In genomic region chr6:109079981-109080380, GRCh38 we compare ENCODE assay signal across 14 cellular contexts. TPM values are rescaled to one million over a fixed set of nuclear protein-coding genes. Genes with fewer than 3 reads are reported as not detected.
DNase-seq lines count a peak whose midpoint lies in the region; ATAC-seq and TF ChIP-seq lines count a peak whose summit lies in the region.
"Had no signal": no experiment of that assay in that cellular context is flagged by ENCODE, and none has a peak within 500 bp of the region (broad histone marks: within the 10 kb centered on the region; RNA-seq: fewer than 3 reads in every experiment).

No MANE protein-coding gene starts in this region.

- no TSS peak for BruUV-seq in A673 (replicated peaks; lab: Mats Ljungman, UMichigan)

- H3K4me1 Mint-ChIP-seq in natural killer cell (peaks cover 5 to 10% of the 10 kb centered on the region in 2 donors), T-helper 17 cell (peaks cover 9% of the 10 kb centered on the region)

- no peak overlapping the region for H3K4me3 Mint-ChIP-seq in natural killer cell
- H3K4me3 Mint-ChIP-seq in T-helper 17 cell: no peak overlapping the region
- H3K4me3 Mint-ChIP-seq: activated naive CD8-positive, alpha-beta T cell treated with anti-CD3 and anti-CD28 coated beads for 36 hours had no signal

- H3K36me3 Mint-ChIP-seq in natural killer cell: no peaks in the 10 kb centered on the region
- no peaks in the 10 kb centered on the region for H3K36me3 Mint-ChIP-seq in T-helper 17 cell (ENCODE audit: low read depth)

- TF ChIP-seq CTCF in NB4 (IDR thresholded peaks at IDR 0.05; ENCODE audit: low read depth, low read length) (no peak), A673 (conservative IDR thresholded peaks at IDR 0.05; ENCODE audit: low read depth, low read length) (no peak), natural killer cell (IDR thresholded peaks at IDR 0.05) (no peak)

- intact Hi-C loops in A673 (cut with micrococcal nuclease; ENCODE audit: unreplicated experiment): loop anchor here (10.0 kb wide), 1 partner anchor 965 kb away; no protein-coding TSS in a partner anchor
- intact Hi-C loops in natural killer cell (cut with micrococcal nuclease): no loop called here

- POLR2A ChIA-PET in A673 (lab: Charles Lee; ENCODE audit: low non-redundant PET): no interaction called here

- DNase-seq in NB4 (ENCODE audit: low read depth) (peak; percentile 56), caudate nucleus (lab: John Stamatoyannopoulos, UW) (peak in 32 of 61 donors; percentile 3 to 92 (median 34)), A673 (ENCODE audit: low spot score) (no peak), natural killer cell (no peak), SJCRH30 (no peak), T-helper 17 cell (no peak)
- DNase-seq: activated CD8-positive, alpha-beta memory T cell treated with anti-CD3 and anti-CD28 coated beads, Interleukin-2, amount 50 U/mL, for 4 hours; activated naive CD8-positive, alpha-beta T cell treated with anti-CD3 and anti-CD28 coated beads for 36 hours; DMS153; NCI-H1105; NCI-H524 treated with DMSO at 0.1 percent for 48 hours; stimulated activated CD4-positive, alpha-beta T cell treated with anti-CD3 and anti-CD28 coated beads, Interleukin-2, amount 100 ng/mL, for 24 hours had no signal

- H3K36me3 ChIP-seq in skeletal muscle tissue (ENCODE audit: control insufficient read depth in 3 of 3, insufficient read depth in 3 of 3, low read length in 3 of 3): peaks cover 0 to 3% (median 1%) of the 10 kb centered on the region in 3 donors
- no peaks in the 10 kb centered on the region for H3K36me3 ChIP-seq in A673 (ENCODE audit: insufficient read depth, low read length, poor library complexity, severe bottlenecking)
- peaks cover 5% of the 10 kb centered on the region; the same call in 1 of the 2 replicates for H3K36me3 ChIP-seq in SJCRH30

- H3K27me3 Mint-ChIP-seq in natural killer cell (ENCODE audit: low read depth in 2 of 2) (no peaks in the 10 kb centered on the region), T-helper 17 cell (no peaks in the 10 kb centered on the region)
- H3K27me3 Mint-ChIP-seq: activated naive CD8-positive, alpha-beta T cell treated with anti-CD3 and anti-CD28 coated beads for 36 hours had no signal

- ATAC-seq in natural killer cell: no peak
- ATAC-seq in T-helper 17 cell: no peak

- H3K27ac Mint-ChIP-seq in natural killer cell (no peak overlapping the region), T-helper 17 cell (no peak overlapping the region)
- H3K27ac Mint-ChIP-seq: activated naive CD8-positive, alpha-beta T cell treated with anti-CD3 and anti-CD28 coated beads for 36 hours had no signal

- H3K9me3 Mint-ChIP-seq in natural killer cell: no peaks in the 10 kb centered on the region
- H3K9me3 Mint-ChIP-seq: activated naive CD8-positive, alpha-beta T cell treated with anti-CD3 and anti-CD28 coated beads for 36 hours had no signal

- H3K4me3 ChIP-seq in NB4 (ENCODE audit: low read depth, low read length): no peak overlapping the region
- peak overlapping the region in 2 of 3 donors; percentile 17 to 50 for H3K4me3 ChIP-seq in skeletal muscle tissue (ENCODE audit: low read length in 3 of 3)
- no peak overlapping the region for H3K4me3 ChIP-seq in A673 (ENCODE audit: low read depth, low read length, poor library complexity, severe bottlenecking)
- no peak overlapping the region for H3K4me3 ChIP-seq in SJCRH30

- H3K9me3 ChIP-seq in skeletal muscle tissue (ENCODE audit: control insufficient read depth in 3 of 3, low read length in 3 of 3): no peaks in the 10 kb centered on the region
- H3K9me3 ChIP-seq in A673 (ENCODE audit: low read depth, low read length, poor library complexity, severe bottlenecking): no peaks in the 10 kb centered on the region
- H3K9me3 ChIP-seq in SJCRH30 (replicated peaks): no peaks in the 10 kb centered on the region
- H3K9me3 ChIP-seq in T-helper 17 cell (ENCODE audit: control insufficient read depth, low read length, poor library complexity, severe bottlenecking): no peaks in the 10 kb centered on the region

- H3K27ac ChIP-seq in caudate nucleus (ENCODE audit: low read depth, low read length) (peak overlapping the region; percentile 89), layer of hippocampus (ENCODE audit: low read depth, low read length) (peak overlapping the region; percentile 74), skeletal muscle tissue (ENCODE audit: low read depth, low read length) (peak overlapping the region; percentile 92), A673 (ENCODE audit: low read depth, low read length, poor library complexity, severe bottlenecking) (no peak overlapping the region), SJCRH30 (no peak overlapping the region)

- no peaks in the 10 kb centered on the region for H3K27me3 ChIP-seq in layer of hippocampus (ENCODE audit: control insufficient read depth, insufficient read depth, low read length)
- no peaks in the 10 kb centered on the region for H3K27me3 ChIP-seq in skeletal muscle tissue (ENCODE audit: control insufficient read depth in 3 of 3, insufficient read depth in 3 of 3, low read length in 3 of 3)
- H3K27me3 ChIP-seq in A673 (replicated peaks; ENCODE audit: insufficient read depth, low read depth, low read length, poor library complexity): no peaks in the 10 kb centered on the region
- no peaks in the 10 kb centered on the region for H3K27me3 ChIP-seq in SJCRH30

- no peak for TF ChIP-seq POLR2A in NB4 (IDR thresholded peaks at IDR 0.05; ENCODE audit: extremely low read depth, insufficient read length)

- CTCF ChIA-PET in A673 (lab: Charles Lee): no interaction called here

- peak overlapping the region; percentile 58 to 75 (median 63) for H3K9ac ChIP-seq in skeletal muscle tissue (ENCODE audit: low read depth in 1 of 3, low read length in 3 of 3)

- H3K4me1 ChIP-seq in skeletal muscle tissue (ENCODE audit: control insufficient read depth in 3 of 3, insufficient read depth in 3 of 3, low read length in 3 of 3): peaks cover 22 to 38% (median 36%) of the 10 kb centered on the region in 3 donors
- H3K4me1 ChIP-seq in A673 (ENCODE audit: insufficient read depth, low read length, poor library complexity, severe bottlenecking): no peaks in the 10 kb centered on the region
- H3K4me1 ChIP-seq in SJCRH30: no peaks in the 10 kb centered on the region

RNA-seq across cellular contexts. Expression of gene SESN1, which starts 14.7 kb away (rescaled TPM):
- total RNA-seq in skeletal muscle tissue (68.4 TPM), A673 (2021) (3.4 and 4.1 TPM in 2 replicates), natural killer cell (100 to 1,000 TPM in 1 of 3 donors, 10 to 100 TPM in 2; 52.9 to 106 (median 68.9) TPM), T-helper 17 cell (10 to 100 TPM; 69.6 to 97.3 TPM)
- 19.7 and 23.7 TPM in 2 replicates for total RNA-seq in SJCRH30 (2014; rRNA removed; shearing (Covaris generic))

RNA-seq across cellular contexts. Expression of gene CEP57L1, which starts 15.3 kb away (rescaled TPM):
- total RNA-seq in skeletal muscle tissue: 20.4 TPM
- total RNA-seq in A673 (2021): 25.7 and 33.6 TPM in 2 replicates
- 10 to 100 TPM in 1 of 3 donors, 1 to 10 TPM in 2; 8.9 to 12.5 (median 9.2) TPM for total RNA-seq in natural killer cell
- 28.1 and 29.4 TPM in 2 replicates for total RNA-seq in SJCRH30 (2014; rRNA removed; shearing (Covaris generic))
- 1 to 10 TPM; 4.6 to 9.7 TPM for total RNA-seq in T-helper 17 cell

Comparison
In these comparisons a context has a peak if more than half of its experiments do, and no peak if none do; other contexts are left out.
1. DNase-seq: peak in NB4 (single experiment) and caudate nucleus (32 of 61); none in A673 (single experiment), natural killer cell (single experiment), SJCRH30 (0 of 2) and T-helper 17 cell (0 of 3).
2. H3K4me3 ChIP-seq: peak in skeletal muscle tissue (2 of 3); none in NB4 (single experiment), A673 (single experiment) and SJCRH30 (single experiment).
3. H3K27ac ChIP-seq: peak in caudate nucleus (single experiment), layer of hippocampus (single experiment) and skeletal muscle tissue (single experiment); none in A673 (single experiment) and SJCRH30 (single experiment).